In genomic region chr3:99833833-99834583, GRCh38 we compare ENCODE assay signal across 17 cellular contexts. TPM values are rescaled to one million over a fixed set of nuclear protein-coding genes. Genes with fewer than 3 reads are reported as not detected.
DNase-seq lines count a peak whose midpoint lies in the region; ATAC-seq, FAIRE-seq and TF ChIP-seq lines count a peak whose summit lies in the region.
"Had no signal": no experiment of that assay in that cellular context is flagged by ENCODE, and none has a peak within 500 bp of the region (broad histone marks: within the 10 kb centered on the region; RNA-seq: fewer than 3 reads in every experiment).

No MANE protein-coding gene starts in this region.

- no peak for TF ChIP-seq CTCF in endothelial cell of umbilical vein (IDR thresholded peaks at IDR 0.05; ENCODE audit: extremely low read depth in 1 of 2, insufficient read depth in 1 of 2, low read depth in 1 of 2, low read length in 2 of 2)
- no peak for TF ChIP-seq CTCF in smooth muscle cell (IDR thresholded peaks at IDR 0.05; ENCODE audit: borderline replicate concordance, insufficient read depth, poor library complexity, severe bottlenecking)
- no peak for TF ChIP-seq CTCF in pancreas (IDR thresholded peaks at IDR 0.05)

- H3K4me2 ChIP-seq in BLaER1 treated with 17β-estradiol and CSF1 and Interleukin-3, amounts not matched to agents 10 nM and 100 nM: peak overlapping the region in 6 of 11 experiments; percentile 2 to 12 (median 6); a peak in 6 of 22 replicates
- H3K4me2 ChIP-seq in endothelial cell of umbilical vein (ENCODE audit: insufficient read depth, low read length): no peak overlapping the region
- peak overlapping the region; percentile 8 for H3K4me2 ChIP-seq in smooth muscle cell
- H3K4me2 ChIP-seq: PC-9 had no signal

- no peak for ATAC-seq in pancreas
- ATAC-seq: CD8-positive, alpha-beta T cell had no signal

- dilution Hi-C loops in endothelial cell of umbilical vein (cut with MboI; ENCODE audit: extremely low pct_ligation_motif_present, low sequenced_read_pairs): no loop called here

- H3K9me1 ChIP-seq in endothelial cell of umbilical vein (replicated peaks; ENCODE audit: control insufficient read depth, extremely low read depth, insufficient read depth, low read length): no peaks in the 10 kb centered on the region

- H3K27ac ChIP-seq in BLaER1 treated with 17β-estradiol and CSF1 and Interleukin-3, amounts not matched to agents 10 nM and 100 nM: no peak overlapping the region
- no peak overlapping the region for H3K27ac ChIP-seq in endothelial cell of umbilical vein (ENCODE audit: insufficient read depth, low read depth, low read length)
- no peak overlapping the region for H3K27ac ChIP-seq in smooth muscle cell (ENCODE audit: low read depth)
- peak overlapping the region in 1 of 4 donors; percentile 4 for H3K27ac ChIP-seq in pancreas
- H3K27ac ChIP-seq: PC-9 had no signal

- H3K9me3 ChIP-seq in BLaER1 treated with 17β-estradiol and CSF1 and Interleukin-3, amounts not matched to agents 10 nM and 100 nM (replicated peaks in 1 of 11): no peaks in the 10 kb centered on the region
- H3K9me3 ChIP-seq in endothelial cell of umbilical vein (replicated peaks; ENCODE audit: control insufficient read depth, insufficient read depth, low read length) (no peaks in the 10 kb centered on the region), smooth muscle cell (replicated peaks; ENCODE audit: low read depth) (no peaks in the 10 kb centered on the region), pancreas (no peaks in the 10 kb centered on the region)
- H3K9me3 ChIP-seq: BE2C had no signal

- CTCF ChIA-PET in endothelial cell of umbilical vein (lab: Charles Lee): interaction anchor here (1.2 to 6.2 kb wide), 12 partner anchors 10 to 758 kb away, joined by 3 to 120 read pairs (median 4); partner anchors contain the start of genes CMSS1 and TBC1D23

- intact Hi-C loops in endothelial cell of umbilical vein (cut with micrococcal nuclease) (loop anchor here (1.0 to 5.0 kb wide), 4 partner anchors 483 to 1058 kb away; no protein-coding TSS in a partner anchor), pancreas (cut with DNase I) (loop anchor here in 2 of 3 donors (10.0 kb wide), 2 partner anchors 231 to 421 kb away; no protein-coding TSS in a partner anchor)

- FAIRE-seq in endothelial cell of umbilical vein (lab: Jason Lieb, UNC): no peak
- no peak for FAIRE-seq in pancreas (lab: Jason Lieb, UNC)
- FAIRE-seq: GM19239, HTR-8/SVneo had no signal

- BruUV-seq in endothelial cell of umbilical vein (replicated peaks; lab: Mats Ljungman, UMichigan): no TSS peak

- peaks cover 0 to 16% (median 10%) of the 10 kb centered on the region in 10 experiments; a peak in 12 of 20 replicates for H3K4me1 ChIP-seq in BLaER1 treated with 17β-estradiol and CSF1 and Interleukin-3, amounts not matched to agents 10 nM and 100 nM
- H3K4me1 ChIP-seq in endothelial cell of umbilical vein (ENCODE audit: control insufficient read depth, extremely low read depth, insufficient read depth, low read length) (peaks cover 23% of the 10 kb centered on the region), smooth muscle cell (ENCODE audit: low read depth) (no peaks in the 10 kb centered on the region), pancreas (peaks cover 3 to 7% (median 3%) of the 10 kb centered on the region in 3 donors)
- H3K4me1 ChIP-seq: BE2C had no signal

- TF ChIP-seq POLR2A in endothelial cell of umbilical vein (IDR thresholded peaks at IDR 0.05; ENCODE audit: low read depth, low read length): no peak

- 0 out of 22 replicates have a peak overlapping the region, but pooled peaks of 1 of the 11 experiments have one; percentile 18 for H3K9ac ChIP-seq in BLaER1 treated with 17β-estradiol and CSF1 and Interleukin-3, amounts not matched to agents 10 nM and 100 nM
- H3K9ac ChIP-seq in endothelial cell of umbilical vein (replicated peaks; ENCODE audit: extremely low read depth, insufficient read depth, low read length) (no peak overlapping the region), smooth muscle cell (ENCODE audit: low read depth) (no peak overlapping the region)

- WGBS in smooth muscle cell (ENCODE audit: low lambda C conversion rate): 92% methylated on average over 2 of the region's 2 CpGs
- WGBS in pancreas, 2 donors: 81 to 84% methylated on average over 2 of the region's 2 CpGs

- H3K36me3 ChIP-seq in BLaER1 treated with 17β-estradiol and CSF1 and Interleukin-3, amounts not matched to agents 10 nM and 100 nM: peaks cover 0 to 4% (median 0%) of the 10 kb centered on the region in 11 experiments; a peak in 1 of 22 replicates
- H3K36me3 ChIP-seq in endothelial cell of umbilical vein (ENCODE audit: control insufficient read depth in 2 of 2, extremely low read depth in 1 of 2, insufficient read depth in 2 of 2, low read length in 2 of 2) (no peaks in the 10 kb centered on the region), smooth muscle cell (ENCODE audit: low read depth) (no peaks in the 10 kb centered on the region), pancreas (no peaks in the 10 kb centered on the region)
- H3K36me3 ChIP-seq: BE2C had no signal

- H2AFZ ChIP-seq in endothelial cell of umbilical vein (ENCODE audit: low read depth, low read length): no peak overlapping the region
- no peak overlapping the region for H2AFZ ChIP-seq in smooth muscle cell (ENCODE audit: low read depth)
- H2AFZ ChIP-seq: PC-9 had no signal

- H3K79me2 ChIP-seq in endothelial cell of umbilical vein (ENCODE audit: control insufficient read depth, insufficient read depth, low read length) (peaks cover 53% of the 10 kb centered on the region), smooth muscle cell (ENCODE audit: low read depth) (peaks cover 24% of the 10 kb centered on the region)

- no peaks in the 10 kb centered on the region for H3F3A ChIP-seq in smooth muscle cell (ENCODE audit: low read depth)

- POLR2A ChIA-PET in endothelial cell of umbilical vein (lab: Charles Lee): interaction anchor here (1.2 kb wide), 1 partner anchor 10 kb away, joined by 3 read pairs; no protein-coding TSS in a partner anchor

- H4K20me1 ChIP-seq in BLaER1 treated with 17β-estradiol and CSF1 and Interleukin-3, amounts not matched to agents 10 nM and 100 nM: peaks cover 0 to 100% (median 38%) of the 10 kb centered on the region in 11 experiments; a peak in 15 of 22 replicates
- H4K20me1 ChIP-seq in endothelial cell of umbilical vein (replicated peaks; ENCODE audit: control insufficient read depth, extremely low read depth, insufficient read depth, low read length) (no peaks in the 10 kb centered on the region), smooth muscle cell (ENCODE audit: low read depth) (no peaks in the 10 kb centered on the region)

- no peaks in the 10 kb centered on the region for H3K27me3 ChIP-seq in BLaER1 treated with 17β-estradiol and CSF1 and Interleukin-3, amounts not matched to agents 10 nM and 100 nM
- no peaks in the 10 kb centered on the region for H3K27me3 ChIP-seq in endothelial cell of umbilical vein (ENCODE audit: control insufficient read depth in 2 of 2, insufficient read depth in 2 of 2, low read length in 2 of 2)
- no peaks in the 10 kb centered on the region for H3K27me3 ChIP-seq in smooth muscle cell (ENCODE audit: low read depth)
- H3K27me3 ChIP-seq in pancreas: no peaks in the 10 kb centered on the region
- H3K27me3 ChIP-seq: BE2C had no signal

- DNase-seq in COR-L47 (lab: John Stamatoyannopoulos, UW) (peak; percentile 7), endothelial cell of umbilical vein (ENCODE audit: low read depth, low spot score) (peak; percentile 87), smooth muscle cell (lab: John Stamatoyannopoulos, UW; ENCODE audit: unreplicated experiment) (no peak), NCI-H2029 (lab: John Stamatoyannopoulos, UW) (no peak), nucleus accumbens (lab: John Stamatoyannopoulos, UW) (no peak), pancreas (no peak)
- DNase-seq: BE2C; CD8-positive, alpha-beta T cell; GF-D8; HCEC 1CT; NCI-H1048; NCI-H146; NCI-H345; PC-9 had no signal

- no peak overlapping the region for H3K4me3 ChIP-seq in BLaER1 treated with 17β-estradiol and CSF1 and Interleukin-3, amounts not matched to agents 10 nM and 100 nM
- no peak overlapping the region for H3K4me3 ChIP-seq in endothelial cell of umbilical vein (replicated peaks in 1 of 3; ENCODE audit: insufficient read depth in 1 of 3, low read depth in 1 of 3, low read length in 3 of 3)
- H3K4me3 ChIP-seq in smooth muscle cell: no peak overlapping the region
- H3K4me3 ChIP-seq in pancreas: no peak overlapping the region
- H3K4me3 ChIP-seq: PC-9 had no signal

TF ChIP-seq in endothelial cell of umbilical vein, 7 proteins besides CTCF, POLR2A, EP300 and RAD21:
- TF ChIP-seq JUN (IDR thresholded peaks at IDR 0.05; ENCODE audit: borderline replicate concordance, insufficient read depth, insufficient read length, low read depth) (no peak), MYC (IDR thresholded peaks at IDR 0.05; ENCODE audit: low read depth, low read length) (no peak), POLR2AphosphoS5 (IDR thresholded peaks at IDR 0.05; ENCODE audit: insufficient read depth, low read depth, low read length) (no peak), FOS (IDR thresholded peaks at IDR 0.05; ENCODE audit: borderline replicate concordance, insufficient read depth, low read length) (no peak), GATA2 (IDR thresholded peaks at IDR 0.05; ENCODE audit: insufficient read depth, insufficient read length, low read depth, low read length) (no peak), EZH2 (IDR thresholded peaks at IDR 0.05; ENCODE audit: borderline replicate concordance, low read depth, low read length, severe bottlenecking) (no peak)
- TF ChIP-seq, protein P1, sequence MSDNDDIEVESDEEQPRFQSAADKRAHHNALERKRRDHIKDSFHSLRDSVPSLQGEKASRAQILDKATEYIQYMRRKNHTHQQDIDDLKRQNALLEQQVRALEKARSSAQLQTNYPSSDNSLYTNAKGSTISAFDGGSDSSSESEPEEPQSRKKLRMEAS (IDR thresholded peaks at IDR 0.05; ENCODE audit: insufficient read depth, insufficient read length): no peak

RNA-seq across cellular contexts. Expression of gene CMSS1, which starts 16.3 kb away (rescaled TPM):
- total RNA-seq in endothelial cell of umbilical vein (60.6 and 61.9 TPM in 2 replicates), smooth muscle cell (11.6 and 19.2 TPM in 2 replicates), pancreas (10 to 100 TPM; 14.4 to 29.9 (median 15.9) TPM)
- polyA plus RNA-seq in endothelial cell of umbilical vein (8.2 and 9.7 TPM in 2 replicates), smooth muscle cell (19.7 and 24.1 TPM in 2 replicates), pancreas (10 to 100 TPM; 15.0 to 19.7 TPM)
- polyA plus RNA-seq in endothelial cell of umbilical vein (2011; cell fraction: cytosol; rRNA removed): 21.4 and 22.3 TPM in 2 replicates
- polyA plus RNA-seq in endothelial cell of umbilical vein (2011; cell fraction: nucleus; rRNA removed): 15.9 and 18.1 TPM in 2 replicates
- 31.3 and 64.7 TPM in 2 replicates for polyA plus RNA-seq in endothelial cell of umbilical vein (2012)
- polyA minus RNA-seq in endothelial cell of umbilical vein: 6.0 and 8.6 TPM in 2 replicates
- polyA minus RNA-seq in endothelial cell of umbilical vein (2011; cell fraction: cytosol; rRNA and poly(A)+ RNA removed): 27.2 TPM
- polyA minus RNA-seq in endothelial cell of umbilical vein (2011; cell fraction: nucleus; rRNA and poly(A)+ RNA removed): 28.2 and 35.4 TPM in 2 replicates

Comparison
In these comparisons a context has a peak if more than half of its experiments do, and no peak if none do; other contexts are left out.
1. DNase-seq: peak in COR-L47 (single experiment) and endothelial cell of umbilical vein (single experiment); none in smooth muscle cell (single experiment), NCI-H2029 (single experiment), nucleus accumbens (0 of 56) and pancreas (0 of 6).